In the genomic region with DNA sequence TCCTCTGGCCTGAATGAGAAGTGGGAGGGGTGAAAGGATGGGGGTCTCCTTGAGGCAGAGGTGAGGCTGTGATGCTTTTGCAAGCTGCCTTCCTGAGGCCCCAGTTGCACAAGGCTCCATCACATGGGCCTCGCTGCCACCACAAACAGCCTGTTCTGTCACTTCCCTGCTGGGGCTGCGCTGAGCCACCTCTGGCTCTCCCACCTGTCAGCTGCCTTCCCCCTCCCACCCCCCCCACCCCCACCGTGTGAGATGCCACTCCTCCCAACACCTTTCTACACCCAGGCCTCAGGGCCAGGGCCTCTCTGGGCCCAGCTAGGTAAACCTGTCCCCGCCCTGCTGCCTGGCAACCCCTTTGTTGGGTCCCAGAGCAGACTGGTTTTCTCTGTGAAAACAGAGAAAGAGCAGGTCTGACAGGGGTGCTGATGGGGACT, we compare ENCODE assay signal across 1 cellular context.
TF ChIP-seq lines count a peak whose summit lies in the region.

No MANE protein-coding gene starts in this region.

TF ChIP-seq in GM23338, 12 proteins besides CTCF, POLR2A, EP300 and RAD21 (continued from another document):
- TF ChIP-seq ZNF462 (CRISPR knock-in tag; IDR thresholded peaks at IDR 0.05) (no peak), POLR2AphosphoS5 (IDR thresholded peaks at IDR 0.05; ENCODE audit: low read depth) (no peak), ZNF331 (CRISPR knock-in tag; IDR thresholded peaks at IDR 0.05; ENCODE audit: low read depth) (no peak), EZH2phosphoT487 (IDR thresholded peaks at IDR 0.05; ENCODE audit: unreplicated experiment) (no peak), STAT1 (IDR thresholded peaks at IDR 0.05; ENCODE audit: unreplicated experiment) (no peak), REST (IDR thresholded peaks at IDR 0.05; ENCODE audit: unreplicated experiment) (no peak), EZH2 (IDR thresholded peaks at IDR 0.05; ENCODE audit: low read depth, unreplicated experiment) (no peak)
- TF ChIP-seq, protein P1, sequence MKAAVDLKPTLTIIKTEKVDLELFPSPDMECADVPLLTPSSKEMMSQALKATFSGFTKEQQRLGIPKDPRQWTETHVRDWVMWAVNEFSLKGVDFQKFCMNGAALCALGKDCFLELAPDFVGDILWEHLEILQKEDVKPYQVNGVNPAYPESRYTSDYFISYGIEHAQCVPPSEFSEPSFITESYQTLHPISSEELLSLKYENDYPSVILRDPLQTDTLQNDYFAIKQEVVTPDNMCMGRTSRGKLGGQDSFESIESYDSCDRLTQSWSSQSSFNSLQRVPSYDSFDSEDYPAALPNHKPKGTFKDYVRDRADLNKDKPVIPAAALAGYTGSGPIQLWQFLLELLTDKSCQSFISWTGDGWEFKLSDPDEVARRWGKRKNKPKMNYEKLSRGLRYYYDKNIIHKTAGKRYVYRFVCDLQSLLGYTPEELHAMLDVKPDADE (IDR thresholded peaks at IDR 0.05): no peak
